Comparison of ENCODE assay signal across 21 cellular contexts in the genomic region with DNA sequence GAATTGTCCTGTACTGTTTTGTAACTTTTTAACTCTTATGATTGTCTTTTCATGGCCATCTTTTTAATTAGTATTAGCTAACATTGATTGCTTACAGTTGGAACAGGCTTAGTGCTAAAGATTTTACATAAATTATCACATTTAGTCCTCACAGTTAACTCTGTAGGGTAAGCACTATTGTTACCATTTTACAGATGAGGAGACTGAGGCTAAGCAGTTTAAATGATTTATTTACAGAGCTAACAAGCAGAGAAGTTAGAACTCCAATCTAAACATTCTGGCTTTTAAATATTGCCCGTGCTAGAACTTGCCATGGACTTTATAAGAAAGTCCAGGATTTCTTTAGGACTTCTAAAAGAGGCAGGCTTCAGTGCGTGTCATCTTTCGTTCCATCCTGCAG.
"Had no signal": no experiment of that assay in that cellular context is flagged by ENCODE, and none has a peak within 500 bp of the region (broad histone marks: within the 10 kb centered on the region; RNA-seq: fewer than 3 reads in every experiment).

No MANE protein-coding gene starts in this region.

- H3K9me3 ChIP-seq: SK-N-SH had no signal

- ATAC-seq: Panc1, PC-3 had no signal

- H3K4me2 ChIP-seq: KMS-11, SK-N-SH had no signal

- H3K27ac ChIP-seq: KMS-11 had no signal

- DNase-seq: IMR-90; Kasumi-1; MM.1S; NCI-H1092 treated with DMSO at 0.1 percent for 48 hours; NCI-H1436; NCI-H187; NCI-H2029; NCI-H2081 treated with DMSO at 0.1 percent for 48 hours; NCI-H2171; NCI-H226; NCI-H446; NCI-H510A; NCI-H524 treated with DMSO at 0.1 percent for 48 hours; NCI-H69; NCI-H774; NK-92 treated with Interleukin-12 subunit alpha and Interleukin-12 subunit beta, amount 100 ng/mL, for 24 hours; PC-3; SHP77; SK-N-SH had no signal
